In genomic region chr4:169335331-169335730, GRCh38 we compare ENCODE assay signal across 1 cellular context.
TF ChIP-seq lines count a peak whose summit lies in the region.

No MANE protein-coding gene starts in this region.

TF ChIP-seq in HEK293, 187 proteins besides CTCF, POLR2A, EP300 and RAD21 (continued from another document):
- 0 out of 2 replicates have a peak, but pooled peaks have one; percentile 21 for TF ChIP-seq TSHZ1 (tag by site-specific recombination; IDR thresholded peaks at IDR 0.05; ENCODE audit: borderline replicate concordance)
- TF ChIP-seq ZNF146 (tag by site-specific recombination; IDR thresholded peaks at IDR 0.05), result no peak
- peak; percentile 54; the same call in 1 of the 2 replicates for TF ChIP-seq ZNF843 (tag by site-specific recombination; IDR thresholded peaks at IDR 0.05)
- TF ChIP-seq ZFP37 (tag by site-specific recombination; IDR thresholded peaks at IDR 0.05), result no peak
- TF ChIP-seq PRDM6 (tag by site-specific recombination; IDR thresholded peaks at IDR 0.05), result peak; percentile 60
- TF ChIP-seq ZNF26 (tag by site-specific recombination; IDR thresholded peaks at IDR 0.05), result no peak
- TF ChIP-seq ZNF660 (tag by site-specific recombination; IDR thresholded peaks at IDR 0.05), result no peak
- no peak for TF ChIP-seq ZNF596 (tag by site-specific recombination; IDR thresholded peaks at IDR 0.05)
- TF ChIP-seq ZBTB21 (tag by site-specific recombination; IDR thresholded peaks at IDR 0.05), result no peak
- TF ChIP-seq ZNF266 (tag by site-specific recombination; IDR thresholded peaks at IDR 0.05; ENCODE audit: low read depth), result no peak
- no peak for TF ChIP-seq GLI2 (tag by site-specific recombination; IDR thresholded peaks at IDR 0.05; ENCODE audit: borderline replicate concordance, low read depth)
- peak; percentile 73; the same call in 1 of the 2 replicates for TF ChIP-seq TRIM28 (IDR thresholded peaks at IDR 0.05; ENCODE audit: borderline replicate concordance, low read length)
- TF ChIP-seq ZNF677 (tag by site-specific recombination; IDR thresholded peaks at IDR 0.05), result no peak
- TF ChIP-seq BCL11B (tag by site-specific recombination; IDR thresholded peaks at IDR 0.05; ENCODE audit: low read depth), result no peak
- TF ChIP-seq ZNF133 (tag by site-specific recombination; IDR thresholded peaks at IDR 0.05), result no peak
- TF ChIP-seq ZNF561 (tag by site-specific recombination; IDR thresholded peaks at IDR 0.05; ENCODE audit: borderline replicate concordance), result no peak
- TF ChIP-seq ZNF548 (tag by site-specific recombination; IDR thresholded peaks at IDR 0.05), result no peak
- TF ChIP-seq ZNF202 (tag by site-specific recombination; IDR thresholded peaks at IDR 0.05; ENCODE audit: borderline replicate concordance), result no peak
- TF ChIP-seq KLF16 (tag by site-specific recombination; IDR thresholded peaks at IDR 0.05), result no peak
- TF ChIP-seq ZSCAN23 (tag by site-specific recombination; IDR thresholded peaks at IDR 0.05), result no peak
- TF ChIP-seq ZNF335 (tag by site-specific recombination; conservative IDR thresholded peaks at IDR 0.05), result peak; percentile 47
- no peak for TF ChIP-seq ZXDB (tag by site-specific recombination; IDR thresholded peaks at IDR 0.05)
- TF ChIP-seq WT1 (tag by site-specific recombination; IDR thresholded peaks at IDR 0.05), result no peak
- TF ChIP-seq ZFHX2 (tag by site-specific recombination; conservative IDR thresholded peaks at IDR 0.05), result 0 out of 2 replicates have a peak, but pooled peaks have one; percentile 7
- TF ChIP-seq ZNF350 (tag by site-specific recombination; IDR thresholded peaks at IDR 0.05), result no peak
- no peak for TF ChIP-seq ZBTB17 (tag by site-specific recombination; IDR thresholded peaks at IDR 0.05)
- TF ChIP-seq ZNF658 (tag by site-specific recombination; IDR thresholded peaks at IDR 0.05), result no peak
- TF ChIP-seq ZNF184 (tag by site-specific recombination; IDR thresholded peaks at IDR 0.05), result 0 out of 2 replicates have a peak, but pooled peaks have one; percentile 35
- no peak for TF ChIP-seq PATZ1 (tag by site-specific recombination; IDR thresholded peaks at IDR 0.05)
- peak; percentile 59; the same call in 1 of the 2 replicates for TF ChIP-seq ZEB2 (tag by site-specific recombination; IDR thresholded peaks at IDR 0.05)
TF ChIP-seq in HEK293: peak in this region for 10.
